In the genomic region with DNA sequence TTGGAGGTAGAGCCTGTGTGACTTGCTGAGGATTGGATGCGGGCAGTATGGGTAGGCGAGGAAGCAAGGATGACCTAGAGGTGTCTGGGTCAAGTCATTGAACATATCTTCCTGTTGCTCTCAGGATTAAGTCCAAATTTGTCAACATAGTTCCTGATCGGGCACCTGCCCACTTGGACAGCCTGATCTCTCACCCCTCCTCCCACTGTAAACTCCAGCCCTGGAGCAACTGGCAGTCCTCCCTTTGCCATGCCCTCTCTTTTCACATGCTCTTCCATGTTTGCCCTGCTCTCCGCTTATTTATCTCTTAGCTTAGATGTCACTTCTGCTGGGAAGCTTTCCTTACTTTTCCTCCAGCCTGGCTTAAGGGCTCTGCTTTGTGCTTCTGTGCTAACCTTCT, we compare ENCODE assay signal across 28 cellular contexts.
"Had no signal": no experiment of that assay in that cellular context is flagged by ENCODE, and none has a peak within 500 bp of the region (broad histone marks: within the 10 kb centered on the region; RNA-seq: fewer than 3 reads in every experiment).

No MANE protein-coding gene starts in this region.

- ATAC-seq: activated CD4-positive, alpha-beta T cell treated with anti-CD3 and anti-CD28 coated beads for 36 hours; activated CD8-positive, alpha-beta memory T cell treated with anti-CD3 and anti-CD28 coated beads, Interleukin-2, amount 10 ng/mL, durations not matched to agents 7 days and 5 days; activated CD8-positive, alpha-beta T cell treated with anti-CD3 and anti-CD28 coated beads, Interleukin-2, amount 10 ng/mL, durations not matched to agents 7 days and 5 days; esophagus mucosa; left lung; pancreas; stimulated activated naive B cell treated with anti-CD40 and anti-IgM and Interleukin-4, amounts not matched to agents 10 μg/mL and 1 μg/mL and 100 μg/mL, for 72 hours; upper lobe of right lung had no signal

- H3K36me3 Mint-ChIP-seq: activated CD8-positive, alpha-beta memory T cell treated with anti-CD3 and anti-CD28 coated beads, Interleukin-2, amount 10 ng/mL, durations not matched to agents 7 days and 5 days; activated naive CD4-positive, alpha-beta T cell treated with anti-CD3 and anti-CD28 coated beads, Interleukin-2, amount 10 ng/mL, durations not matched to agents 7 days and 5 days; activated naive CD8-positive, alpha-beta T cell treated with anti-CD3 and anti-CD28 coated beads, Interleukin-2, amount 10 ng/mL, durations not matched to agents 7 days and 5 days; naive B cell had no signal

- DNase-seq: activated CD4-positive, alpha-beta T cell treated with anti-CD3 and anti-CD28 coated beads for 36 hours; activated CD4-positive, CD25-positive, alpha-beta regulatory T cell; activated CD8-positive, alpha-beta memory T cell treated with anti-CD3 and anti-CD28 coated beads, Interleukin-2, amount 10 ng/mL, durations not matched to agents 7 days and 5 days; activated CD8-positive, alpha-beta T cell treated with anti-CD3 and anti-CD28 coated beads, Interleukin-2, amount 10 ng/mL, durations not matched to agents 7 days and 5 days; activated gamma-delta T cell; activated naive CD4-positive, alpha-beta T cell treated with anti-CD3 and anti-CD28 coated beads, Interleukin-2, amount 10 ng/mL, durations not matched to agents 7 days and 5 days; activated naive CD8-positive, alpha-beta T cell treated with anti-CD3 and anti-CD28 coated beads, Interleukin-2, amount 10 ng/mL, durations not matched to agents 7 days and 5 days; amniotic stem cell; central memory CD4-positive, alpha-beta T cell; endodermal cell; foreskin fibroblast; hippocampal formation; kidney; left lung; mammary epithelial cell; naive B cell; nucleus accumbens; pancreas; retina; stimulated activated CD4-positive, alpha-beta T cell treated with anti-CD3 and anti-CD28 coated beads, Interleukin-15, amount 100 ng/mL, for 24 hours; stimulated activated CD4-positive, alpha-beta T cell treated with anti-CD3 and anti-CD28 coated beads, Interleukin-2, amount 100 ng/mL, for 24 hours; stimulated activated naive B cell treated with anti-CD40 and anti-IgM and Interleukin-4, amounts not matched to agents 10 μg/mL and 1 μg/mL and 100 μg/mL, for 72 hours; stomach; tibial artery; upper lobe of right lung had no signal

- H3K4me3 Mint-ChIP-seq: activated CD4-positive, alpha-beta T cell treated with anti-CD3 and anti-CD28 coated beads for 36 hours; activated CD8-positive, alpha-beta memory T cell treated with anti-CD3 and anti-CD28 coated beads, Interleukin-2, amount 10 ng/mL, durations not matched to agents 7 days and 5 days; activated CD8-positive, alpha-beta T cell treated with anti-CD3 and anti-CD28 coated beads, Interleukin-2, amount 10 ng/mL, durations not matched to agents 7 days and 5 days; activated naive CD4-positive, alpha-beta T cell treated with anti-CD3 and anti-CD28 coated beads, Interleukin-2, amount 10 ng/mL, durations not matched to agents 7 days and 5 days; activated naive CD8-positive, alpha-beta T cell treated with anti-CD3 and anti-CD28 coated beads, Interleukin-2, amount 10 ng/mL, durations not matched to agents 7 days and 5 days; endodermal cell; naive B cell; stimulated activated naive B cell treated with anti-CD40 and anti-IgM and Interleukin-4, amounts not matched to agents 10 μg/mL and 1 μg/mL and 100 μg/mL, for 72 hours had no signal

- H3K27me3 Mint-ChIP-seq: activated CD4-positive, alpha-beta T cell treated with anti-CD3 and anti-CD28 coated beads for 36 hours; activated CD8-positive, alpha-beta memory T cell treated with anti-CD3 and anti-CD28 coated beads, Interleukin-2, amount 10 ng/mL, durations not matched to agents 7 days and 5 days; activated naive CD8-positive, alpha-beta T cell treated with anti-CD3 and anti-CD28 coated beads, Interleukin-2, amount 10 ng/mL, durations not matched to agents 7 days and 5 days had no signal

- H3K27ac Mint-ChIP-seq: activated CD4-positive, alpha-beta T cell treated with anti-CD3 and anti-CD28 coated beads for 36 hours; activated CD8-positive, alpha-beta memory T cell treated with anti-CD3 and anti-CD28 coated beads, Interleukin-2, amount 10 ng/mL, durations not matched to agents 7 days and 5 days; activated CD8-positive, alpha-beta T cell treated with anti-CD3 and anti-CD28 coated beads, Interleukin-2, amount 10 ng/mL, durations not matched to agents 7 days and 5 days; activated naive CD4-positive, alpha-beta T cell treated with anti-CD3 and anti-CD28 coated beads, Interleukin-2, amount 10 ng/mL, durations not matched to agents 7 days and 5 days; activated naive CD8-positive, alpha-beta T cell treated with anti-CD3 and anti-CD28 coated beads, Interleukin-2, amount 10 ng/mL, durations not matched to agents 7 days and 5 days; endodermal cell; naive B cell; stimulated activated naive B cell treated with anti-CD40 and anti-IgM and Interleukin-4, amounts not matched to agents 10 μg/mL and 1 μg/mL and 100 μg/mL, for 72 hours had no signal

- H3K27ac ChIP-seq: left lung, pancreas, prostate gland, stomach, suprapubic skin, tibial artery, upper lobe of right lung had no signal

- H3K9me3 Mint-ChIP-seq: activated naive CD4-positive, alpha-beta T cell treated with anti-CD3 and anti-CD28 coated beads, Interleukin-2, amount 10 ng/mL, durations not matched to agents 7 days and 5 days; activated naive CD8-positive, alpha-beta T cell treated with anti-CD3 and anti-CD28 coated beads, Interleukin-2, amount 10 ng/mL, durations not matched to agents 7 days and 5 days; endodermal cell; naive B cell; stimulated activated naive B cell treated with anti-CD40 and anti-IgM and Interleukin-4, amounts not matched to agents 10 μg/mL and 1 μg/mL and 100 μg/mL, for 72 hours had no signal
